ENCODE assay signal across 8 cellular contexts in the genomic region with DNA sequence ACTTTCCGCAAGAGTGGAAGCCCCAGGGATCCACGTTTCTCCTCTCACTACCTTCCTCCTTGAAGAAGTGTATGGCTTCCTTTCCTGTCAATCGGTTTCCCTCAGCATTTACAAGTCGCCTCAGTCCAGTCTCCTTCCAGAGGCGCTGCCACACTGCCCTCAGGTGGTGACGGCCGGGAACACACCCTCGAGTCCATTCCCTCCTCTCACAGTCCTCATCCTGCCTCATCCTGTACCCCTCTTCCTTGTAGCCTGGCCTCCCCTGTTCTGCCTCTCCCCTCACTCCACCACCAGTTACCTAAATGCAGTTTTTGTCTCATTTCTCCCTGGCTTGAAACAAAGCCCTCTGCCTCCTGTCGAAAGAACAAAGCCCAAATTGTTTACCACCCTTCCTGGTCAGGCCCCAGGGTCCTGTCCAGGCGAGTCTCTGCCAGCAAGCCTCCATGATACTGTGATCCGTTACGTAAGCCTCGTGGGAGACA. TPM values are rescaled to one million over a fixed set of nuclear protein-coding genes. Genes with fewer than 3 reads are reported as not detected.
A peak's percentile ranks its signal among the peaks of the same experiment; 100 is the strongest.
DNase-seq lines count a peak whose midpoint lies in the region; ATAC-seq, FAIRE-seq and TF ChIP-seq lines count a peak whose summit lies in the region.

No MANE protein-coding gene starts in this region.

- H3K27ac ChIP-seq in mammary epithelial cell (ENCODE audit: insufficient read depth, low read depth, low read length) (peak overlapping the region; percentile 49), kidney (ENCODE audit: low read depth in 2 of 2, low read length in 2 of 2) (no peak overlapping the region)

- H3K4me3 ChIP-seq in mammary epithelial cell (replicated peaks in 1 of 3; ENCODE audit: insufficient read depth in 1 of 3, low read depth in 2 of 3, low read length in 3 of 3) (no peak overlapping the region), kidney (ENCODE audit: low read length in 2 of 2) (no peak overlapping the region)

- peak; percentile 86 to 97 for TF ChIP-seq CTCF in mammary epithelial cell (conservative IDR thresholded peaks at IDR 0.05 in 1 of 2, IDR thresholded peaks at IDR 0.05 in 1 of 2; ENCODE audit: extremely low read depth in 1 of 2, insufficient read depth in 1 of 2, low read depth in 1 of 2, low read length in 2 of 2)
- TF ChIP-seq CTCF in kidney (IDR thresholded peaks at IDR 0.05; ENCODE audit: borderline replicate concordance, extremely low read depth, insufficient read depth) = peak; percentile 92

- H3K4me1 ChIP-seq in mammary epithelial cell (ENCODE audit: insufficient read depth, low read length) (peaks cover 16% of the 10 kb centered on the region), kidney (ENCODE audit: control insufficient read depth in 1 of 2, insufficient read depth in 1 of 2, low read depth in 1 of 2, low read length in 2 of 2) (no peaks in the 10 kb centered on the region)

- CTCF ChIA-PET in mammary epithelial cell (lab: Charles Lee; ENCODE audit: low non-redundant PET) = interaction anchor here (0.6 to 1.0 kb wide), 2 partner anchors 9 to 34 kb away, joined by 6 to 7 read pairs; no protein-coding TSS in a partner anchor

- no peaks in the 10 kb centered on the region for H3K36me3 ChIP-seq in mammary epithelial cell (ENCODE audit: insufficient read depth, low read length)
- H3K36me3 ChIP-seq in kidney (ENCODE audit: control insufficient read depth in 1 of 2, insufficient read depth in 2 of 2, low read length in 2 of 2) = peaks cover 10% of the 10 kb centered on the region in 2 donors

- H4K20me1 ChIP-seq in mammary epithelial cell (ENCODE audit: insufficient read depth, low read length) = no peaks in the 10 kb centered on the region

- H3K27me3 ChIP-seq in mammary epithelial cell (ENCODE audit: insufficient read depth, low read length) = no peaks in the 10 kb centered on the region

- intact Hi-C loops in mammary epithelial cell (cut with micrococcal nuclease) = loop anchor here (1.0 to 5.0 kb wide), 9 partner anchors 34 to 322 kb away; a partner anchor contains a TSS
- intact Hi-C loops in kidney (cut with DNase I) = loop anchor here (5.0 kb wide), 1 partner anchor 79 kb away; no protein-coding TSS in a partner anchor

- peak overlapping the region; percentile 11 for H3K4me2 ChIP-seq in mammary epithelial cell (ENCODE audit: insufficient read depth, low read depth, low read length)

- no peaks in the 10 kb centered on the region for H3K79me2 ChIP-seq in mammary epithelial cell (ENCODE audit: insufficient read depth, low read length)

- DNase-seq in D341Med (ENCODE audit: low spot score) (peak; percentile 84), NCI-H446 (lab: John Stamatoyannopoulos, UW) (peak; percentile 83 to 89), mammary epithelial cell (peak; percentile 76), kidney (peak; percentile 92)
- peak; percentile 67 to 95 (median 84) for DNase-seq in activated CD4-positive, CD25-positive, alpha-beta regulatory T cell (lab: John Stamatoyannopoulos, UW)
- DNase-seq in stimulated activated CD4-positive, alpha-beta T cell treated with anti-CD3 and anti-CD28 coated beads, Interleukin-1b, Interleukin-23, amount 100 ng/mL, for 24 hours (ENCODE audit: low read depth in 4 of 4, low spot score in 1 of 4) = peak; percentile 72 to 96 (median 88)

- peak; percentile 74 for ATAC-seq in HG02852 (IDR thresholded peaks at IDR 0.05; ENCODE audit: unreplicated experiment)
- ATAC-seq in GM18511 (IDR thresholded peaks at IDR 0.05; ENCODE audit: unreplicated experiment) = no peak

- dilution Hi-C loops in mammary epithelial cell (cut with HindIII; ENCODE audit: low sequenced_read_pairs) = no loop called here

- H2AFZ ChIP-seq in mammary epithelial cell (ENCODE audit: low read depth, low read length) = peak overlapping the region; percentile 98

- WGBS in mammary epithelial cell (ENCODE audit: low coverage, missing lambda C conversion rate) = 7% methylated on average over 13 of the region's 13 CpGs

- H3K9me3 ChIP-seq in mammary epithelial cell (replicated peaks; ENCODE audit: insufficient read depth, low read length) = no peaks in the 10 kb centered on the region
- no peaks in the 10 kb centered on the region for H3K9me3 ChIP-seq in kidney (ENCODE audit: control insufficient read depth in 1 of 2, low read length in 2 of 2)

- FAIRE-seq in kidney (lab: Jason Lieb, UNC) = no peak

- no TSS peak for BruUV-seq in mammary epithelial cell (replicated peaks; lab: Mats Ljungman, UMichigan)

- H3K9ac ChIP-seq in mammary epithelial cell (ENCODE audit: insufficient read depth, low read length) (peak overlapping the region; percentile 43), kidney (ENCODE audit: low read length in 2 of 2) (no peak overlapping the region)

- in situ Hi-C loops in mammary epithelial cell (cut with MboI; ENCODE audit: low sequenced_read_pairs in 2 of 2) = no loop called here

RNA-seq across cellular contexts. Expression of a gene that starts 23.2 kb away (rescaled TPM):
- total RNA-seq in mammary epithelial cell (10 to 100 TPM; 10.8 to 34.9 TPM), kidney (29.5 TPM)
- polyA plus RNA-seq in mammary epithelial cell (55.3 TPM), kidney (ENCODE audit: insufficient read depth, low read depth, low replicate concordance) (91.6 TPM)
- polyA minus RNA-seq in mammary epithelial cell = 24.0 TPM

RNA-seq across cellular contexts. Expression of a gene that starts 29.4 kb away (rescaled TPM):
- total RNA-seq in mammary epithelial cell (10 to 100 TPM in 1 of 2 donors, 1 to 10 TPM in 1; 6.4 to 10.5 TPM), kidney (22.0 TPM)
- polyA plus RNA-seq in mammary epithelial cell (6.4 TPM), kidney (ENCODE audit: insufficient read depth, low read depth, low replicate concordance) (27.8 TPM)
- polyA minus RNA-seq in mammary epithelial cell = 14.8 TPM

RNA-seq across cellular contexts. Expression of a gene that starts 35.2 kb away (rescaled TPM):
- total RNA-seq in mammary epithelial cell (10 to 100 TPM; 13.2 to 21.3 TPM), kidney (39.2 TPM)
- polyA plus RNA-seq in mammary epithelial cell (10.5 TPM), kidney (ENCODE audit: insufficient read depth, low read depth, low replicate concordance) (30.9 TPM)
- polyA minus RNA-seq in mammary epithelial cell = 50.5 TPM

RNA-seq across cellular contexts. Expression of a gene that starts 43.3 kb away (rescaled TPM):
- total RNA-seq in mammary epithelial cell (100 to 1,000 TPM in 1 of 2 donors, 10 to 100 TPM in 1; 63.3 to 106 TPM), kidney (48.1 TPM)
- polyA plus RNA-seq in mammary epithelial cell (95.3 TPM), kidney (ENCODE audit: insufficient read depth, low read depth, low replicate concordance) (160 TPM)
- 46.6 TPM for polyA minus RNA-seq in mammary epithelial cell
